In the genomic region with DNA sequence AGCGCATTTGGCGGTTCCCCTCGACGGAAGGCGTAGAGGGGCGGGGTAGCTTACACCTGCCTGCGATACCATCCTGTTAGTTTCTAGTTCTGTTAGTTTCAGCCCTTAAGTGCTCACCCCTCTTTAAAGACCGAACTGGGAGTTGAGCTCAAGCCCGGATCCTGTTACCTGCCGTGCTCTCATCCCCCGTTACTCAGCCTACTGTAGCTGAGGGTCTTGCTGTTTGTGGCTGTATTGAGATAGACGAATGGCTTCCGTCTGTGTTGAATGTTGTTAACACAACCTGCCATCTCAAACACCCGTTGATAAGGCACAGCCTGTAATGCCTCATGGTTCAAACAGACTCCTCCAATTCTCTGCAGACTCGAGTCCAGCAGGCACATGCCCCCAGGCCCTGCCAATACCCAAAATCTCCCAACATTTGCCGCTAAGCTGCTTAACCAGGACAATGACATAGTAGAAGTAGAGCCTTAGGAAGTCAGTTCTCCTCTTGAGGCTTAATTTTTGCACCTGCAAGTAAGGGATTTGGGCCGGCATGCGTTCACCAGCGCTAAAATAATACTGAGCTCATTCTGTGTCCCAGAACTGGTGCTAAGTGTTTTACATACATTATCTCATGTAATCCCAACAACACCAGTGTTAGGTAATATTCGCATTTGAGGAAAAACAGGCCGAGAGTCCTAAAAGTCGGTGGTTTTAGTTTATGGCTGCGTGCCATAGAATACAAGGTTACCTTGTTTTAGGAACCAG, we compare ENCODE assay signal across 1 cellular context.
TF ChIP-seq lines count a peak whose summit lies in the region.

No MANE protein-coding gene starts in this region.

TF ChIP-seq in GM23338, 12 proteins besides CTCF, POLR2A, EP300 and RAD21:
- TF ChIP-seq EZH2 (IDR thresholded peaks at IDR 0.05; ENCODE audit: low read depth, unreplicated experiment): no peak
- TF ChIP-seq, protein P1, sequence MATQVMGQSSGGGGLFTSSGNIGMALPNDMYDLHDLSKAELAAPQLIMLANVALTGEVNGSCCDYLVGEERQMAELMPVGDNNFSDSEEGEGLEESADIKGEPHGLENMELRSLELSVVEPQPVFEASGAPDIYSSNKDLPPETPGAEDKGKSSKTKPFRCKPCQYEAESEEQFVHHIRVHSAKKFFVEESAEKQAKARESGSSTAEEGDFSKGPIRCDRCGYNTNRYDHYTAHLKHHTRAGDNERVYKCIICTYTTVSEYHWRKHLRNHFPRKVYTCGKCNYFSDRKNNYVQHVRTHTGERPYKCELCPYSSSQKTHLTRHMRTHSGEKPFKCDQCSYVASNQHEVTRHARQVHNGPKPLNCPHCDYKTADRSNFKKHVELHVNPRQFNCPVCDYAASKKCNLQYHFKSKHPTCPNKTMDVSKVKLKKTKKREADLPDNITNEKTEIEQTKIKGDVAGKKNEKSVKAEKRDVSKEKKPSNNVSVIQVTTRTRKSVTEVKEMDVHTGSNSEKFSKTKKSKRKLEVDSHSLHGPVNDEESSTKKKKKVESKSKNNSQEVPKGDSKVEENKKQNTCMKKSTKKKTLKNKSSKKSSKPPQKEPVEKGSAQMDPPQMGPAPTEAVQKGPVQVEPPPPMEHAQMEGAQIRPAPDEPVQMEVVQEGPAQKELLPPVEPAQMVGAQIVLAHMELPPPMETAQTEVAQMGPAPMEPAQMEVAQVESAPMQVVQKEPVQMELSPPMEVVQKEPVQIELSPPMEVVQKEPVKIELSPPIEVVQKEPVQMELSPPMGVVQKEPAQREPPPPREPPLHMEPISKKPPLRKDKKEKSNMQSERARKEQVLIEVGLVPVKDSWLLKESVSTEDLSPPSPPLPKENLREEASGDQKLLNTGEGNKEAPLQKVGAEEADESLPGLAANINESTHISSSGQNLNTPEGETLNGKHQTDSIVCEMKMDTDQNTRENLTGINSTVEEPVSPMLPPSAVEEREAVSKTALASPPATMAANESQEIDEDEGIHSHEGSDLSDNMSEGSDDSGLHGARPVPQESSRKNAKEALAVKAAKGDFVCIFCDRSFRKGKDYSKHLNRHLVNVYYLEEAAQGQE (IDR thresholded peaks at IDR 0.05; ENCODE audit: unreplicated experiment): no peak
- TF ChIP-seq, protein P2, sequence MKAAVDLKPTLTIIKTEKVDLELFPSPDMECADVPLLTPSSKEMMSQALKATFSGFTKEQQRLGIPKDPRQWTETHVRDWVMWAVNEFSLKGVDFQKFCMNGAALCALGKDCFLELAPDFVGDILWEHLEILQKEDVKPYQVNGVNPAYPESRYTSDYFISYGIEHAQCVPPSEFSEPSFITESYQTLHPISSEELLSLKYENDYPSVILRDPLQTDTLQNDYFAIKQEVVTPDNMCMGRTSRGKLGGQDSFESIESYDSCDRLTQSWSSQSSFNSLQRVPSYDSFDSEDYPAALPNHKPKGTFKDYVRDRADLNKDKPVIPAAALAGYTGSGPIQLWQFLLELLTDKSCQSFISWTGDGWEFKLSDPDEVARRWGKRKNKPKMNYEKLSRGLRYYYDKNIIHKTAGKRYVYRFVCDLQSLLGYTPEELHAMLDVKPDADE (IDR thresholded peaks at IDR 0.05): no peak
- TF ChIP-seq STAT1 (IDR thresholded peaks at IDR 0.05; ENCODE audit: unreplicated experiment): no peak
- no peak for TF ChIP-seq POLR2AphosphoS5 (IDR thresholded peaks at IDR 0.05; ENCODE audit: low read depth)
- no peak for TF ChIP-seq ZNF114 (CRISPR knock-in tag; IDR thresholded peaks at IDR 0.05)
- TF ChIP-seq NANOG (IDR thresholded peaks at IDR 0.05; ENCODE audit: borderline replicate concordance): no peak
- no peak for TF ChIP-seq CREB1 (CRISPR knock-in tag; IDR thresholded peaks at IDR 0.05; ENCODE audit: low read depth)
- TF ChIP-seq JUNB (IDR thresholded peaks at IDR 0.05; ENCODE audit: unreplicated experiment): no peak
- TF ChIP-seq EZH2phosphoT487 (IDR thresholded peaks at IDR 0.05; ENCODE audit: unreplicated experiment): no peak
- no peak for TF ChIP-seq ZNF331 (CRISPR knock-in tag; IDR thresholded peaks at IDR 0.05; ENCODE audit: low read depth)
- TF ChIP-seq ZNF462 (CRISPR knock-in tag; IDR thresholded peaks at IDR 0.05): no peak
